12 cellular contexts compared by ENCODE assay signal in genomic region chr2:144237845-144238637, GRCh38.
DNase-seq lines count a peak whose midpoint lies in the region; ATAC-seq and TF ChIP-seq lines count a peak whose summit lies in the region.
"Had no signal": no experiment of that assay in that cellular context is flagged by ENCODE, and none has a peak within 500 bp of the region (broad histone marks: within the 10 kb centered on the region; RNA-seq: fewer than 3 reads in every experiment).

No MANE protein-coding gene starts in this region.

- DNase-seq in NCI-H1694 treated with DMSO at 0.1 percent for 48 hours (lab: John Stamatoyannopoulos, UW) (peak; percentile 6), NCI-H1694 (lab: John Stamatoyannopoulos, UW) (no peak), NCI-H2081 (lab: John Stamatoyannopoulos, UW) (peak; percentile 50 to 84), neural progenitor cell (ENCODE audit: low spot score) (no peak), DMS114 treated with DMSO at 0.1 percent for 48 hours (lab: John Stamatoyannopoulos, UW; ENCODE audit: unreplicated experiment) (no peak)
- DNase-seq in activated T-helper 1 cell treated with anti-CD3 and anti-CD28 coated beads, Interleukin-12 subunit alpha, Interleukin-12 subunit beta, Interleukin-2, Interleukin-4 antibody, amounts not matched to agents 30 ng/mL and 10 ng/mL and 1 ng/mL, durations not matched to agents 14 hours and 24 hours and 36 hours (ENCODE audit: low spot score): no peak
- DNase-seq: activated T-cell treated with anti-CD3 and anti-CD28 coated beads, Interleukin-2, amount 50 U/mL, for 4 hours; SK-N-SH had no signal

- H3K4me1 ChIP-seq in neural progenitor cell: peaks cover 39% of the 10 kb centered on the region
- H3K4me1 ChIP-seq: parathyroid adenoma had no signal

- H3K9me3 Mint-ChIP-seq in activated T-helper 1 cell treated with anti-CD3 and anti-CD28 coated beads, Interleukin-12 subunit alpha, Interleukin-12 subunit beta, Interleukin-2, Interleukin-4 antibody, amounts not matched to agents 30 ng/mL and 10 ng/mL and 1 ng/mL, durations not matched to agents 14 hours and 24 hours and 36 hours: no peaks in the 10 kb centered on the region
- H3K9me3 Mint-ChIP-seq in neural progenitor cell: no peaks in the 10 kb centered on the region
- H3K9me3 Mint-ChIP-seq: activated T-cell treated with anti-CD3 and anti-CD28 coated beads, Interleukin-2, amount 50 U/mL, for 4 hours had no signal

- no peak for TF ChIP-seq POLR2A in GM18505 (IDR thresholded peaks at IDR 0.05; ENCODE audit: borderline replicate concordance, extremely low read depth, insufficient read depth, insufficient read length)

- intact Hi-C loops in activated T-helper 1 cell treated with anti-CD3 and anti-CD28 coated beads, Interleukin-12 subunit alpha, Interleukin-12 subunit beta, Interleukin-2, Interleukin-4 antibody, amounts not matched to agents 30 ng/mL and 10 ng/mL and 1 ng/mL, durations not matched to agents 14 hours and 24 hours and 36 hours (cut with micrococcal nuclease): loop anchor here (5.0 kb wide), 1 partner anchor 44 kb away; no protein-coding TSS in a partner anchor

- H3K4me3 ChIP-seq in neural progenitor cell: no peak overlapping the region

- H3K9me3 ChIP-seq in neural progenitor cell (ENCODE audit: low read depth): no peaks in the 10 kb centered on the region
- H3K9me3 ChIP-seq: SK-N-SH had no signal

- no peaks in the 10 kb centered on the region for H3K36me3 ChIP-seq in neural progenitor cell

- no peak overlapping the region for H3K27ac ChIP-seq in neural progenitor cell
- H3K27ac ChIP-seq: parathyroid adenoma had no signal

- H4K20me1 ChIP-seq in neural progenitor cell (ENCODE audit: low read depth): no peaks in the 10 kb centered on the region

- peaks cover 82% of the 10 kb centered on the region for H3K4me1 Mint-ChIP-seq in activated T-helper 1 cell treated with anti-CD3 and anti-CD28 coated beads, Interleukin-12 subunit alpha, Interleukin-12 subunit beta, Interleukin-2, Interleukin-4 antibody, amounts not matched to agents 30 ng/mL and 10 ng/mL and 1 ng/mL, durations not matched to agents 14 hours and 24 hours and 36 hours (ENCODE audit: low read depth)
- H3K4me1 Mint-ChIP-seq in neural progenitor cell: peaks cover 51% of the 10 kb centered on the region

- H3K9ac ChIP-seq in neural progenitor cell: no peak overlapping the region
- H3K9ac ChIP-seq: parathyroid adenoma, SK-N-SH had no signal

- H3F3A ChIP-seq in neural progenitor cell (ENCODE audit: low read depth): peaks cover 5% of the 10 kb centered on the region

- H3K27ac Mint-ChIP-seq in activated T-helper 1 cell treated with anti-CD3 and anti-CD28 coated beads, Interleukin-12 subunit alpha, Interleukin-12 subunit beta, Interleukin-2, Interleukin-4 antibody, amounts not matched to agents 30 ng/mL and 10 ng/mL and 1 ng/mL, durations not matched to agents 14 hours and 24 hours and 36 hours: peak overlapping the region; percentile 1
- H3K27ac Mint-ChIP-seq in neural progenitor cell: peak overlapping the region; percentile 39

- H3K36me3 Mint-ChIP-seq in activated T-helper 1 cell treated with anti-CD3 and anti-CD28 coated beads, Interleukin-12 subunit alpha, Interleukin-12 subunit beta, Interleukin-2, Interleukin-4 antibody, amounts not matched to agents 30 ng/mL and 10 ng/mL and 1 ng/mL, durations not matched to agents 14 hours and 24 hours and 36 hours (ENCODE audit: low read depth): peaks cover 9% of the 10 kb centered on the region
- H3K36me3 Mint-ChIP-seq in neural progenitor cell: peaks cover 4% of the 10 kb centered on the region

- H2AFZ ChIP-seq in neural progenitor cell (replicated peaks): no peak overlapping the region
- H2AFZ ChIP-seq: parathyroid adenoma had no signal

- ATAC-seq in HG02763 (IDR thresholded peaks at IDR 0.05; ENCODE audit: unreplicated experiment): no peak
- ATAC-seq in GM18505 (IDR thresholded peaks at IDR 0.05; ENCODE audit: unreplicated experiment): no peak
- ATAC-seq: activated T-cell treated with anti-CD3 and anti-CD28 coated beads, Interleukin-2, amount 50 U/mL, for 4 hours; HCT116 had no signal

- no peak for TF ChIP-seq CTCF in neural progenitor cell (IDR thresholded peaks at IDR 0.05)

- no peaks in the 10 kb centered on the region for H3K27me3 Mint-ChIP-seq in activated T-helper 1 cell treated with anti-CD3 and anti-CD28 coated beads, Interleukin-12 subunit alpha, Interleukin-12 subunit beta, Interleukin-2, Interleukin-4 antibody, amounts not matched to agents 30 ng/mL and 10 ng/mL and 1 ng/mL, durations not matched to agents 14 hours and 24 hours and 36 hours (ENCODE audit: insufficient read depth)
- H3K27me3 Mint-ChIP-seq in neural progenitor cell (ENCODE audit: insufficient read depth, low read depth): no peaks in the 10 kb centered on the region

- no peaks in the 10 kb centered on the region for H3K79me2 ChIP-seq in neural progenitor cell (ENCODE audit: low read depth)
- H3K79me2 ChIP-seq: parathyroid adenoma had no signal

- no peaks in the 10 kb centered on the region for H3K27me3 ChIP-seq in neural progenitor cell

- H3K4me2 ChIP-seq in neural progenitor cell: no peak overlapping the region
- H3K4me2 ChIP-seq: SK-N-SH had no signal

- no peak overlapping the region for H3K4me3 Mint-ChIP-seq in activated T-helper 1 cell treated with anti-CD3 and anti-CD28 coated beads, Interleukin-12 subunit alpha, Interleukin-12 subunit beta, Interleukin-2, Interleukin-4 antibody, amounts not matched to agents 30 ng/mL and 10 ng/mL and 1 ng/mL, durations not matched to agents 14 hours and 24 hours and 36 hours
- H3K4me3 Mint-ChIP-seq in neural progenitor cell: no peak overlapping the region
- H3K4me3 Mint-ChIP-seq: activated T-cell treated with anti-CD3 and anti-CD28 coated beads, Interleukin-2, amount 50 U/mL, for 4 hours had no signal

Comparison
In these comparisons a context has a peak if more than half of its experiments do, and no peak if none do; other contexts are left out.
1. DNase-seq: peak in NCI-H1694 treated with DMSO at 0.1 percent for 48 hours (single experiment) and NCI-H2081 (2 of 2); none in NCI-H1694 (single experiment), activated T-helper 1 cell treated with anti-CD3 and anti-CD28 coated beads, Interleukin-12 subunit alpha, Interleukin-12 subunit beta, Interleukin-2, Interleukin-4 antibody, amounts not matched to agents 30 ng/mL and 10 ng/mL and 1 ng/mL, durations not matched to agents 14 hours and 24 hours and 36 hours (single experiment), neural progenitor cell (single experiment) and DMS114 treated with DMSO at 0.1 percent for 48 hours (single experiment).